In the genomic region with DNA sequence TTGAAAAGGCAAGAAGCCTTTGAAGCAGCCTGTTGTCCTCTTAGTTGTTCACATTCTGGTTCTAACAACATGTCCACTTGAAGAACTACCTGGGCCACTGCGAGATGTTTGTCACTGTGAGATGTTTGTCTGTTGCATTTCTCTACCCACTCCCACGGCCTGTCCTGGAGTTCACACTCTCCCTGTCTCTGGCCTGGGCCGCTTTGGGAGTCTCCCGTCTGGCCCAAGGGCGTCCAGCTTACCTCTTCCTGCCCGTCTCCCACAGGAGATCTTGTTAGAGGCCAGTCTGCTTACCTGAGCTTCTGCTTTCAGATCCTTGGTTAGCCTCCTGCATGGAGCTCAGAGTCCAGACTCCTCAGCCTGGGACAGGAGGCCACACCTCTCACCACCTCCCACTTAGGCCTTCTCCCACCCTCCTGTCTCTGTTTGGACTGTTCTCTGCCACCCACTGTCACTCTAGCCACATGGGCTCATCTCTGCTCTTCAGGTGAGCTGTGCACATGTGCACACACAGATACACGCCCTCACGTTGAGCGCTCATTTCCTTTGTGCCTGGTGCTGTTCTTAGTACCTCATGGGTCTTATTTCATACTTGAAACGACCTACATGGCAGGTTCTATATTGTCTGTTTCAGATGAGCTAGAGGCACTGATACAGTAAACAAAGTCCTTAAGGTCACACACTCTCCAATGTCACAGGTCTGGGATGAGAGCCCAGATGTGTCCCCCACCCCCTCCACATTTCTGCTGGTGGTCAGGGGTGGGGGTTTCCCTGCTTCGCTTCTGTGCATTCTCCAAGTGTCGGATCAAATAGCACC, we compare ENCODE assay signal across 13 cellular contexts.
DNase-seq lines count a peak whose midpoint lies in the region; ATAC-seq, FAIRE-seq and TF ChIP-seq lines count a peak whose summit lies in the region.
"Had no signal": no experiment of that assay in that cellular context is flagged by ENCODE, and none has a peak within 500 bp of the region (broad histone marks: within the 10 kb centered on the region; RNA-seq: fewer than 3 reads in every experiment).

No MANE protein-coding gene starts in this region.

- no peak overlapping the region for H2AFZ ChIP-seq in HepG2 (ENCODE audit: low read length)

- H3K27ac ChIP-seq in HepG2 (ENCODE audit: extremely low read length, insufficient read depth, low read length) (peak overlapping the region; percentile 20), right lobe of liver (no peak overlapping the region)
- H3K27ac ChIP-seq: SJCRH30 had no signal

- no peak overlapping the region for H3K4me2 ChIP-seq in HepG2 (ENCODE audit: low read depth, low read length)

- H3K36me3 ChIP-seq in HepG2 (replicated peaks in 1 of 2; ENCODE audit: control insufficient read depth in 1 of 2, insufficient read depth in 2 of 2, low read length in 2 of 2) (peaks cover 2 to 8% of the 10 kb centered on the region in 2 experiments; a peak in 3 of 5 replicates), right lobe of liver (no peaks in the 10 kb centered on the region)
- H3K36me3 ChIP-seq: SJCRH30 had no signal

- peaks cover 3% of the 10 kb centered on the region for H3K9me3 Mint-ChIP-seq in activated naive CD8-positive, alpha-beta T cell treated with anti-CD3 and anti-CD28 coated beads, Interleukin-2, amount 10 ng/mL, durations not matched to agents 7 days and 5 days

- H3K27ac Mint-ChIP-seq in activated naive CD8-positive, alpha-beta T cell treated with anti-CD3 and anti-CD28 coated beads, Interleukin-2, amount 10 ng/mL, durations not matched to agents 7 days and 5 days = peak overlapping the region; percentile 65
- H3K27ac Mint-ChIP-seq: B cell had no signal

- POLR2A ChIA-PET in HepG2 (lab: Yijun Ruan, JAX) = no interaction called here
- POLR2A ChIA-PET in activated naive CD8-positive, alpha-beta T cell treated with anti-CD3 and anti-CD28 coated beads, Interleukin-2, amount 10 ng/mL, durations not matched to agents 7 days and 5 days (lab: Charles Lee) = no interaction called here

- no peak overlapping the region for H3K9ac ChIP-seq in HepG2 (ENCODE audit: insufficient read depth, low read depth, low read length)

- 88% methylated on average over 12 of the region's 12 CpGs for WGBS in HepG2 (ENCODE audit: low lambda C conversion rate)
- 83% methylated on average over 6 of the region's 12 CpGs for WGBS in right lobe of liver (ENCODE audit: insufficient coverage, low coverage, low lambda C conversion rate, missing lambda C conversion rate)

- H3K4me3 Mint-ChIP-seq in activated naive CD8-positive, alpha-beta T cell treated with anti-CD3 and anti-CD28 coated beads, Interleukin-2, amount 10 ng/mL, durations not matched to agents 7 days and 5 days = no peak overlapping the region
- H3K4me3 Mint-ChIP-seq: B cell had no signal

- no peak for TF ChIP-seq RAD21 in HepG2 (CRISPR knock-in tag; IDR thresholded peaks at IDR 0.05)

- H3K36me3 Mint-ChIP-seq in activated naive CD8-positive, alpha-beta T cell treated with anti-CD3 and anti-CD28 coated beads, Interleukin-2, amount 10 ng/mL, durations not matched to agents 7 days and 5 days = peaks cover 44% of the 10 kb centered on the region

- peak; percentile 50 for ATAC-seq in HepG2
- ATAC-seq in right lobe of liver = no peak
- ATAC-seq in activated naive CD8-positive, alpha-beta T cell treated with anti-CD3 and anti-CD28 coated beads, Interleukin-2, amount 10 ng/mL, durations not matched to agents 7 days and 5 days (ENCODE audit: low read depth) = no peak
- ATAC-seq: activated naive CD4-positive, alpha-beta T cell treated with anti-CD3 and anti-CD28 coated beads, Interleukin-2, amount 50 U/mL, for 72 hours had no signal

- in situ Hi-C loops in HepG2 (cut with HindIII; ENCODE audit: extremely low pct_ligation_motif_present, low pct_unique_long_range_greater_than_20kb) = no loop called here

- peak; percentile 18 for FAIRE-seq in HepG2 (lab: Jason Lieb, UNC)
- FAIRE-seq: colon had no signal

- peaks cover 5% of the 10 kb centered on the region for H3K4me1 Mint-ChIP-seq in activated naive CD8-positive, alpha-beta T cell treated with anti-CD3 and anti-CD28 coated beads, Interleukin-2, amount 10 ng/mL, durations not matched to agents 7 days and 5 days

- H3K27me3 ChIP-seq in HepG2 (ENCODE audit: control insufficient read depth in 1 of 2, insufficient read depth in 2 of 2, low read length in 2 of 2) (no peaks in the 10 kb centered on the region), right lobe of liver (no peaks in the 10 kb centered on the region)
- H3K27me3 ChIP-seq: SJCRH30 had no signal

- BruUV-seq in HepG2 (replicated peaks; lab: Mats Ljungman, UMichigan) = no TSS peak

- TF ChIP-seq POLR2A in HepG2 (IDR thresholded peaks at IDR 0.05; ENCODE audit: insufficient read depth in 1 of 2, low read depth in 2 of 2, low read length in 2 of 2) = no peak
- no peak for TF ChIP-seq POLR2A in right lobe of liver (IDR thresholded peaks at IDR 0.05)
- no peak for TF ChIP-seq POLR2A in erythroblast (IDR thresholded peaks at IDR 0.05; ENCODE audit: low read length)

- intact Hi-C loops in HepG2 (cut with micrococcal nuclease; ENCODE audit: unreplicated experiment) = no loop called here
- intact Hi-C loops in right lobe of liver (cut with DNase I) = no loop called here

- H3K9me3 ChIP-seq in HepG2 (ENCODE audit: low read length) (no peaks in the 10 kb centered on the region), right lobe of liver (no peaks in the 10 kb centered on the region)

- H3K79me2 ChIP-seq in HepG2 (ENCODE audit: insufficient read depth, low read length) = peaks cover 16% of the 10 kb centered on the region

- no peaks in the 10 kb centered on the region; the same call in 1 of the 2 replicates for H4K20me1 ChIP-seq in HepG2 (ENCODE audit: insufficient read depth, low read length)

- H3K27me3 Mint-ChIP-seq in activated naive CD8-positive, alpha-beta T cell treated with anti-CD3 and anti-CD28 coated beads, Interleukin-2, amount 10 ng/mL, durations not matched to agents 7 days and 5 days = no peaks in the 10 kb centered on the region
- H3K27me3 Mint-ChIP-seq: B cell had no signal

- TF ChIP-seq CTCF in HepG2 (CRISPR knock-in tag; IDR thresholded peaks at IDR 0.05) (no peak), right lobe of liver (IDR thresholded peaks at IDR 0.05) (no peak)

- peaks cover 24% of the 10 kb centered on the region for H3K4me1 ChIP-seq in HepG2 (ENCODE audit: insufficient read depth, low read length)
- H3K4me1 ChIP-seq in right lobe of liver = peaks cover 0 to 7% (median 0%) of the 10 kb centered on the region in 4 donors
- H3K4me1 ChIP-seq: SJCRH30 had no signal

- CTCF ChIA-PET in HepG2 (lab: Yijun Ruan, JAX; ENCODE audit: low intra/inter-chr PET ratio, low total read pairs) = no interaction called here

- no peak overlapping the region for H3K4me3 ChIP-seq in HepG2 (replicated peaks in 1 of 3; ENCODE audit: insufficient read depth in 1 of 3, low read depth in 2 of 3, low read length in 3 of 3)
- H3K4me3 ChIP-seq in right lobe of liver = no peak overlapping the region
- H3K4me3 ChIP-seq: SJCRH30 had no signal

- no peak for TF ChIP-seq EP300 in HepG2 (IDR thresholded peaks at IDR 0.05; ENCODE audit: low read depth in 2 of 2, low read length in 2 of 2)
- no peak for TF ChIP-seq EP300 in HepG2 (CRISPR knock-in tag; IDR thresholded peaks at IDR 0.05; ENCODE audit: borderline replicate concordance)

- no peak for DNase-seq in HepG2 (ENCODE audit: low spot score)
- DNase-seq in right lobe of liver = no peak
- DNase-seq in activated naive CD8-positive, alpha-beta T cell treated with anti-CD3 and anti-CD28 coated beads, Interleukin-2, amount 10 ng/mL, durations not matched to agents 7 days and 5 days = no peak
- DNase-seq in left kidney (ENCODE audit: low read depth, low spot score) = peak; percentile 71
- DNase-seq in kidney glomerular epithelial cell (lab: John Stamatoyannopoulos, UW) = no peak
- no peak for DNase-seq in cerebellum (ENCODE audit: low spot score)
- no peak for DNase-seq in erythroblast (lab: John Stamatoyannopoulos, UW)
- DNase-seq in mucosa of gallbladder (ENCODE audit: low spot score) = no peak
- DNase-seq: NCI-H1930, SJCRH30 had no signal

TF ChIP-seq in HepG2, 621 proteins besides CTCF, POLR2A, EP300 and RAD21:
- TF ChIP-seq, protein P1, sequence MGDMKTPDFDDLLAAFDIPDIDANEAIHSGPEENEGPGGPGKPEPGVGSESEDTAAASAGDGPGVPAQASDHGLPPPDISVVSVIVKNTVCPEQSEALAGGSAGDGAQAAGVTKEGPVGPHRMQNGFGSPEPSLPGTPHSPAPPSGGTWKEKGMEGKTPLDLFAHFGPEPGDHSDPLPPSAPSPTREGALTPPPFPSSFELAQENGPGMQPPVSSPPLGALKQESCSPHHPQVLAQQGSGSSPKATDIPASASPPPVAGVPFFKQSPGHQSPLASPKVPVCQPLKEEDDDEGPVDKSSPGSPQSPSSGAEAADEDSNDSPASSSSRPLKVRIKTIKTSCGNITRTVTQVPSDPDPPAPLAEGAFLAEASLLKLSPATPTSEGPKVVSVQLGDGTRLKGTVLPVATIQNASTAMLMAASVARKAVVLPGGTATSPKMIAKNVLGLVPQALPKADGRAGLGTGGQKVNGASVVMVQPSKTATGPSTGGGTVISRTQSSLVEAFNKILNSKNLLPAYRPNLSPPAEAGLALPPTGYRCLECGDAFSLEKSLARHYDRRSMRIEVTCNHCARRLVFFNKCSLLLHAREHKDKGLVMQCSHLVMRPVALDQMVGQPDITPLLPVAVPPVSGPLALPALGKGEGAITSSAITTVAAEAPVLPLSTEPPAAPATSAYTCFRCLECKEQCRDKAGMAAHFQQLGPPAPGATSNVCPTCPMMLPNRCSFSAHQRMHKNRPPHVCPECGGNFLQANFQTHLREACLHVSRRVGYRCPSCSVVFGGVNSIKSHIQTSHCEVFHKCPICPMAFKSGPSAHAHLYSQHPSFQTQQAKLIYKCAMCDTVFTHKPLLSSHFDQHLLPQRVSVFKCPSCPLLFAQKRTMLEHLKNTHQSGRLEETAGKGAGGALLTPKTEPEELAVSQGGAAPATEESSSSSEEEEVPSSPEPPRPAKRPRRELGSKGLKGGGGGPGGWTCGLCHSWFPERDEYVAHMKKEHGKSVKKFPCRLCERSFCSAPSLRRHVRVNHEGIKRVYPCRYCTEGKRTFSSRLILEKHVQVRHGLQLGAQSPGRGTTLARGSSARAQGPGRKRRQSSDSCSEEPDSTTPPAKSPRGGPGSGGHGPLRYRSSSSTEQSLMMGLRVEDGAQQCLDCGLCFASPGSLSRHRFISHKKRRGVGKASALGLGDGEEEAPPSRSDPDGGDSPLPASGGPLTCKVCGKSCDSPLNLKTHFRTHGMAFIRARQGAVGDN (CRISPR knock-in tag; IDR thresholded peaks at IDR 0.05) = peak; percentile 13; the same call in 1 of the 2 replicates
- TF ChIP-seq PAF1 (CRISPR knock-in tag; IDR thresholded peaks at IDR 0.05) = no peak
